27 cellular contexts compared by ENCODE assay signal in genomic region chr1:188723332-188724020, GRCh38.
"Had no signal": no experiment of that assay in that cellular context is flagged by ENCODE, and none has a peak within 500 bp of the region (broad histone marks: within the 10 kb centered on the region; RNA-seq: fewer than 3 reads in every experiment).

No MANE protein-coding gene starts in this region.

- H3K27me3 ChIP-seq: gastrocnemius medialis, right lobe of liver, uterus had no signal

- DNase-seq: activated CD4-positive, alpha-beta memory T cell treated with anti-CD3 and anti-CD28 coated beads, Interleukin-2, amount 10 ng/mL, durations not matched to agents 7 days and 5 days; activated CD4-positive, alpha-beta T cell treated with anti-CD3 and anti-CD28 coated beads for 1 hour; activated CD4-positive, alpha-beta T cell treated with anti-CD3 and anti-CD28 coated beads, Interleukin-2, amount 10 ng/mL, durations not matched to agents 7 days and 5 days; activated CD8-positive, alpha-beta memory T cell treated with anti-CD3 and anti-CD28 coated beads, Interleukin-2, amount 50 U/mL, for 48 hours; activated gamma-delta T cell; activated naive CD4-positive, alpha-beta T cell treated with anti-CD3 and anti-CD28 coated beads, Interleukin-2, amount 10 ng/mL, durations not matched to agents 7 days and 5 days; activated naive CD8-positive, alpha-beta T cell treated with anti-CD3 and anti-CD28 coated beads, Interleukin-2, amount 10 ng/mL, durations not matched to agents 7 days and 5 days; activated T-cell treated with anti-CD3 and anti-CD28 coated beads, Interleukin-2, amount 50 U/mL, for 24 hours; amniotic stem cell; dermis blood vessel endothelial cell; effector CD4-positive, alpha-beta T cell; gastrocnemius medialis; glutamatergic neuron; islet precursor cell; left ventricle myocardium inferior; mesendoderm; mucosa of descending colon; right lobe of liver; stimulated activated CD4-positive, alpha-beta T cell treated with anti-CD3 and anti-CD28 coated beads, Interleukin-2, amount 100 ng/mL, for 48 hours; stimulated activated naive CD8-positive, alpha-beta T cell treated with anti-CD3 and anti-CD28 coated beads, Interleukin-15, Interleukin-2, amounts not matched to agents 100 U/mL and 50 U/mL, for 24 hours; T-helper 17 cell; trophoblast cell; uterus had no signal

- H3K9me3 ChIP-seq: gastrocnemius medialis, left ventricle myocardium inferior, mucosa of descending colon, right lobe of liver, thoracic aorta, uterus had no signal

- H3K4me3 ChIP-seq: gastrocnemius medialis, left ventricle myocardium inferior, lung, mucosa of descending colon, right lobe of liver, thoracic aorta, uterus had no signal

- H3K36me3 ChIP-seq: gastrocnemius medialis, left ventricle myocardium inferior, right lobe of liver, thoracic aorta, uterus had no signal

- ATAC-seq: gastrocnemius medialis; mucosa of descending colon; natural killer cell treated with Interleukin-12 subunit alpha and Interleukin-12 subunit beta and Interleukin-15 and Interleukin-18, amount 100 ng/mL, for 72 hours; right lobe of liver; stimulated activated naive CD8-positive, alpha-beta T cell treated with anti-CD3 and anti-CD28 coated beads, Interleukin-15, Interleukin-2, amounts not matched to agents 100 U/mL and 50 U/mL, for 24 hours; T-helper 17 cell; WTC11 had no signal

- H3K4me1 ChIP-seq: gastrocnemius medialis, left ventricle myocardium inferior, right lobe of liver, uterus had no signal

- H3K27ac ChIP-seq: gastrocnemius medialis, left ventricle myocardium inferior, right lobe of liver, thoracic aorta, uterus had no signal
